Comparison of ENCODE assay signal across 8 cellular contexts in the genomic region with DNA sequence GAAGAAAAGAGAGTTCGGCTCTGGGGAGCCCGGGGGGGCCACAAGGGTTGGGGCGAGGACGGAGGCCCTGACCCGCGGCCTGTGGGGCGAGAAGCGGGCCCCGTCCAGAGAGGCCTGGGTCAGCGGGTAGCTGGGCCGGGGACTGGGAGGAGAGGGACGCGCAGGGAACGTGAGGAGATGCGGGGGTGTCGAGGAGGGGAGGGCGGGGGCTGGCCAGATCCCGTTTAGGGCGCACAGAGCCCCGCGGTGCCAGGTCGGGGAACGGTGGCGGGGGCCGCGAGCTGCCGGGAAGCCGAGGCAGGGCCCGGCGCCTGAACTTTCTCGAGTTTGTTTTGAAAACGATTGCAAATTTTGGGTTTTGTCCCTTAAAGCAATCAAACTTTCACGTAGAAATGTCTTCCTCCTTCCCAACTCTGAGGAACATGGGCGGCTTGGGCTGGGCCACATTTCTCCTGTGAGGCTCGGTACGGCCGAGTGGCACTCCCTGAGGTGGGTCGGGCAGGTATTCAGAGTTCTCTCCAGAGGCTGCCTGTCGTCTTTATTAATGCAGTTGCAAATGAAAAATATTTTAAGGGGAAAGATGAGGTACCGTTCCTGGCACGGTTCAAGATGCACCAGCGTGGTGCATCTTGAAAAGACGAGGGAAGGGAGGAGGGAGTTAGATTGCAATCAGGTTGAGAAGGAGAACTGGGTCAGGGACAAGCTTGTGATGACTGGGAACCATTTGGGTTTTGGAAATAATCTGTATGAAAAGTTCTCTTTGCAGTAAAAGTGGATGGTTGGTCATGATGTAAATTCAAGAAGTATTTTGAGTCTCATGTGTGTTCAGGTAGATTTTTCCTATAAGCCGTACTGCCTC. TPM values are rescaled to one million over a fixed set of nuclear protein-coding genes. Genes with fewer than 3 reads are reported as not detected.
DNase-seq lines count a peak whose midpoint lies in the region; ATAC-seq and TF ChIP-seq lines count a peak whose summit lies in the region.

No MANE protein-coding gene starts in this region.

- CTCF ChIA-PET in IMR-90 (lab: Yijun Ruan, JAX), result interaction anchor here (0.6 kb wide), 1 partner anchor 169 kb away, joined by 3 read pairs; no protein-coding TSS in a partner anchor
- CTCF ChIA-PET in activated CD8-positive, alpha-beta memory T cell treated with anti-CD3 and anti-CD28 coated beads, Interleukin-2, amount 10 ng/mL, durations not matched to agents 7 days and 5 days (lab: Charles Lee), result interaction anchor here (0.7 to 1.7 kb wide), 5 partner anchors 11 to 337 kb away, joined by 3 to 5 read pairs (median 4); no protein-coding TSS in a partner anchor

- peaks cover 9% of the 10 kb centered on the region; the same call in 1 of the 2 replicates for H4K20me1 ChIP-seq in IMR-90 (ENCODE audit: insufficient read depth, low read length)
- peaks cover 40% of the 10 kb centered on the region for H4K20me1 ChIP-seq in neural progenitor cell (ENCODE audit: low read depth)

- 1% methylated on average over 19 of the region's 44 CpGs; no CpG with 5 or more reads in 1 of the 2 experiments for WGBS in IMR-90 (ENCODE audit: extremely low coverage in 2 of 2, insufficient read length in 1 of 2), 2 experiments

- ATAC-seq in IMR-90 (ENCODE audit: low read depth) (peak; percentile 53), HG02759 (IDR thresholded peaks at IDR 0.05; ENCODE audit: unreplicated experiment) (no peak), GM21576 (IDR thresholded peaks at IDR 0.05; ENCODE audit: unreplicated experiment) (no peak)
- peak; percentile 12 for ATAC-seq in activated CD8-positive, alpha-beta memory T cell treated with anti-CD3 and anti-CD28 coated beads, Interleukin-2, amount 10 ng/mL, durations not matched to agents 7 days and 5 days

- peak overlapping the region; percentile 73 for H3K4me2 ChIP-seq in IMR-90 (ENCODE audit: low read depth, low read length)
- H3K4me2 ChIP-seq in neural progenitor cell, result peak overlapping the region; percentile 96

- H3K4me1 ChIP-seq in IMR-90 (ENCODE audit: control insufficient read depth, insufficient read depth, low read length) (no peaks in the 10 kb centered on the region), neural progenitor cell (peaks cover 22% of the 10 kb centered on the region)

- no peak overlapping the region; the same call in 1 of the 2 replicates for H3K56ac ChIP-seq in IMR-90 (ENCODE audit: extremely low read depth, insufficient read depth, low read length)

- peak overlapping the region; percentile 87 for H3K4me3 Mint-ChIP-seq in activated CD8-positive, alpha-beta memory T cell treated with anti-CD3 and anti-CD28 coated beads, Interleukin-2, amount 10 ng/mL, durations not matched to agents 7 days and 5 days
- H3K4me3 Mint-ChIP-seq in neural progenitor cell, result peak overlapping the region; percentile 90

- in situ Hi-C loops in IMR-90 (cut with MboI; ENCODE audit: low sequenced_read_pairs), result no loop called here

- H2AK5ac ChIP-seq in IMR-90 (ENCODE audit: low read depth, low read length), result 0 out of 2 replicates have a peak overlapping the region, but pooled peaks have one; percentile 7

- peak overlapping the region; percentile 74; the same call in 1 of the 2 replicates for H3K14ac ChIP-seq in IMR-90 (replicated peaks; ENCODE audit: low read depth, low read length)

- no peaks in the 10 kb centered on the region for H3K9me1 ChIP-seq in IMR-90 (ENCODE audit: insufficient read depth, low read length)

- H2BK15ac ChIP-seq in IMR-90 (ENCODE audit: low read depth, low read length), result no peak overlapping the region

- no peaks in the 10 kb centered on the region for H3K27me3 ChIP-seq in IMR-90 (ENCODE audit: control insufficient read depth, insufficient read depth, low read length)
- peaks cover 7% of the 10 kb centered on the region for H3K27me3 ChIP-seq in neural progenitor cell

- peaks cover 5% of the 10 kb centered on the region for H3F3A ChIP-seq in neural progenitor cell (ENCODE audit: low read depth)

- H2BK120ac ChIP-seq in IMR-90 (ENCODE audit: low read depth, low read length), result no peak overlapping the region

- H2BK20ac ChIP-seq in IMR-90 (ENCODE audit: low read depth, low read length), result no peak overlapping the region

- no peaks in the 10 kb centered on the region for H3K27me3 Mint-ChIP-seq in activated CD8-positive, alpha-beta memory T cell treated with anti-CD3 and anti-CD28 coated beads, Interleukin-2, amount 10 ng/mL, durations not matched to agents 7 days and 5 days
- H3K27me3 Mint-ChIP-seq in neural progenitor cell (ENCODE audit: insufficient read depth, low read depth), result no peaks in the 10 kb centered on the region

- H3K36me3 Mint-ChIP-seq in activated CD8-positive, alpha-beta memory T cell treated with anti-CD3 and anti-CD28 coated beads, Interleukin-2, amount 10 ng/mL, durations not matched to agents 7 days and 5 days, result peaks cover 7% of the 10 kb centered on the region
- H3K36me3 Mint-ChIP-seq in neural progenitor cell, result no peaks in the 10 kb centered on the region

- peaks cover 55% of the 10 kb centered on the region for H3K79me2 ChIP-seq in neural progenitor cell (ENCODE audit: low read depth)

- H2AFZ ChIP-seq in IMR-90 (replicated peaks; ENCODE audit: low read length, poor library complexity), result peak overlapping the region; percentile 98
- H2AFZ ChIP-seq in neural progenitor cell (replicated peaks), result peak overlapping the region; percentile 79

- H3K4me1 Mint-ChIP-seq in activated CD8-positive, alpha-beta memory T cell treated with anti-CD3 and anti-CD28 coated beads, Interleukin-2, amount 10 ng/mL, durations not matched to agents 7 days and 5 days, result peaks cover 23% of the 10 kb centered on the region
- H3K4me1 Mint-ChIP-seq in neural progenitor cell, result peaks cover 25% of the 10 kb centered on the region

- H3K4me3 ChIP-seq in IMR-90 (ENCODE audit: insufficient read depth, low read depth, low read length) (peak overlapping the region; percentile 94), fibroblast of the aortic adventitia (ENCODE audit: low read depth, low read length) (peak overlapping the region; percentile 87), neural progenitor cell (peak overlapping the region; percentile 87)

- TF ChIP-seq POLR2A in IMR-90 (IDR thresholded peaks at IDR 0.05; ENCODE audit: low read depth, low read length), result 0 out of 2 replicates have a peak, but pooled peaks have one; percentile 26

- peak overlapping the region; percentile 58 to 75; a peak in 3 of 4 replicates for H4K8ac ChIP-seq in IMR-90 (ENCODE audit: low read depth in 2 of 2, low read length in 2 of 2)

- H3K4ac ChIP-seq in IMR-90 (ENCODE audit: low read depth, low read length), result 0 out of 2 replicates have a peak overlapping the region, but pooled peaks have one; percentile 62

- POLR2A ChIA-PET in IMR-90 (lab: Charles Lee; ENCODE audit: unreplicated experiment), result no interaction called here

- peak overlapping the region; percentile 83 for H3K27ac ChIP-seq in IMR-90 (ENCODE audit: insufficient read depth, low read length)
- no peak overlapping the region for H3K27ac ChIP-seq in neural progenitor cell

- DNase-seq in Daoy (ENCODE audit: low read depth), result peak; percentile 27
- DNase-seq in IMR-90, result peak; percentile 17
- DNase-seq in activated CD8-positive, alpha-beta memory T cell treated with anti-CD3 and anti-CD28 coated beads, Interleukin-2, amount 10 ng/mL, durations not matched to agents 7 days and 5 days, result peak; percentile 43
- no peak for DNase-seq in fibroblast of the aortic adventitia (ENCODE audit: low read depth)
- DNase-seq in neural progenitor cell (ENCODE audit: low spot score), result peak; percentile 58
- no peak for DNase-seq in NCI-H1092 (lab: John Stamatoyannopoulos, UW)

- H3K18ac ChIP-seq in IMR-90 (ENCODE audit: low read depth, low read length), result no peak overlapping the region

- TF ChIP-seq RAD21 in IMR-90 (IDR thresholded peaks at IDR 0.05; ENCODE audit: low read length), result no peak

- peak overlapping the region; percentile 85 for H3K27ac Mint-ChIP-seq in activated CD8-positive, alpha-beta memory T cell treated with anti-CD3 and anti-CD28 coated beads, Interleukin-2, amount 10 ng/mL, durations not matched to agents 7 days and 5 days
- peak overlapping the region; percentile 81 for H3K27ac Mint-ChIP-seq in neural progenitor cell

- H3K36me3 ChIP-seq in IMR-90 (ENCODE audit: control insufficient read depth, insufficient read depth, low read length) (no peaks in the 10 kb centered on the region), neural progenitor cell (no peaks in the 10 kb centered on the region)

- H4K91ac ChIP-seq in IMR-90 (ENCODE audit: insufficient read depth, low read depth, low read length), result no peak overlapping the region

- H3K9me3 Mint-ChIP-seq in activated CD8-positive, alpha-beta memory T cell treated with anti-CD3 and anti-CD28 coated beads, Interleukin-2, amount 10 ng/mL, durations not matched to agents 7 days and 5 days (ENCODE audit: low read depth), result no peaks in the 10 kb centered on the region
- H3K9me3 Mint-ChIP-seq in neural progenitor cell, result no peaks in the 10 kb centered on the region

- H3K9ac ChIP-seq in IMR-90 (ENCODE audit: low read depth, low read length) (peak overlapping the region; percentile 78), neural progenitor cell (peak overlapping the region; percentile 61)

- no peak for TF ChIP-seq CTCF in IMR-90 (conservative IDR thresholded peaks at IDR 0.05; ENCODE audit: low read depth, low read length)
- TF ChIP-seq CTCF in fibroblast of the aortic adventitia (IDR thresholded peaks at IDR 0.05; ENCODE audit: insufficient read depth, low read length), result no peak
- TF ChIP-seq CTCF in neural progenitor cell (IDR thresholded peaks at IDR 0.05), result no peak

- H3K79me1 ChIP-seq in IMR-90 (ENCODE audit: low read depth in 1 of 2, low read length in 2 of 2), result peaks cover 26 to 49% of the 10 kb centered on the region in 2 experiments

- no TSS peak for BruUV-seq in IMR-90 (replicated peaks; lab: Mats Ljungman, UMichigan)

- dilution Hi-C loops in IMR-90 (cut with HindIII; ENCODE audit: low sequenced_read_pairs, unreplicated experiment), result no loop called here

- H4K5ac ChIP-seq in IMR-90 (ENCODE audit: low read depth, low read length), result no peak overlapping the region

- H3K23ac ChIP-seq in IMR-90 (ENCODE audit: low read depth, low read length), result peak overlapping the region; percentile 76

- intact Hi-C loops in IMR-90 (cut with micrococcal nuclease), result no loop called here

- H2AK9ac ChIP-seq in IMR-90 (replicated peaks; ENCODE audit: low read depth, low read length, poor library complexity), result peak overlapping the region; percentile 18

- H3K9me3 ChIP-seq in IMR-90 (ENCODE audit: control insufficient read depth, insufficient read depth, low read length) (no peaks in the 10 kb centered on the region), neural progenitor cell (ENCODE audit: low read depth) (no peaks in the 10 kb centered on the region)

- H2BK5ac ChIP-seq in IMR-90 (ENCODE audit: low read depth, low read length, poor library complexity, severe bottlenecking), result no peak overlapping the region

RNA-seq across cellular contexts. Expression of a gene that starts 1.0 kb away (rescaled TPM):
- 40.3 and 73.5 TPM in 2 replicates for total RNA-seq in Daoy (2014; rRNA removed; shearing (Covaris generic))
- 17.9 and 26.7 TPM in 2 replicates for total RNA-seq in IMR-90 (2012; rRNA removed)
- 14.6 and 16.5 TPM in 2 replicates for polyA plus RNA-seq in IMR-90 (2012; rRNA removed)
- 3.5 and 5.6 TPM in 2 replicates for polyA plus RNA-seq in IMR-90 (2012; cell fraction: cytosol; rRNA removed)
- 3.7 and 16.6 TPM in 2 replicates for polyA plus RNA-seq in IMR-90 (2012; cell fraction: nucleus; rRNA removed; ENCODE audit: low replicate concordance)
- 10 to 100 TPM; 28.3 to 31.1 TPM for total RNA-seq in activated CD8-positive, alpha-beta memory T cell treated with anti-CD3 and anti-CD28 coated beads, Interleukin-2, amount 10 ng/mL, durations not matched to agents 7 days and 5 days
- total RNA-seq in fibroblast of the aortic adventitia (ENCODE audit: low replicate concordance), result 18.8 and 44.2 TPM in 2 replicates
- total RNA-seq in neural progenitor cell (ENCODE audit: low replicate concordance), result 41.3 and 68.5 TPM in 2 replicates

Comparison
In these comparisons a context has a peak if more than half of its experiments do, and no peak if none do; other contexts are left out.
1. DNase-seq: peak in Daoy (single experiment), IMR-90 (single experiment), activated CD8-positive, alpha-beta memory T cell treated with anti-CD3 and anti-CD28 coated beads, Interleukin-2, amount 10 ng/mL, durations not matched to agents 7 days and 5 days (single experiment) and neural progenitor cell (single experiment); none in fibroblast of the aortic adventitia (single experiment) and NCI-H1092 (single experiment).
2. ATAC-seq: peak in IMR-90 (single experiment) and activated CD8-positive, alpha-beta memory T cell treated with anti-CD3 and anti-CD28 coated beads, Interleukin-2, amount 10 ng/mL, durations not matched to agents 7 days and 5 days (single experiment); none in HG02759 (single experiment) and GM21576 (single experiment).
3. Peak in every context shown above with its lines, with median percentiles within 50 percentile points of each other: H3K4me3 ChIP-seq.